In genomic region chr14:76085358-76085757, GRCh38 we compare ENCODE assay signal across 30 cellular contexts.
"Had no signal": no experiment of that assay in that cellular context is flagged by ENCODE, and none has a peak within 500 bp of the region (broad histone marks: within the 10 kb centered on the region; RNA-seq: fewer than 3 reads in every experiment).

No MANE protein-coding gene starts in this region.

- H3K36me3 Mint-ChIP-seq: activated naive CD4-positive, alpha-beta T cell treated with anti-CD3 and anti-CD28 coated beads, Interleukin-2, amount 50 U/mL, for 24 hours; activated naive CD8-positive, alpha-beta T cell treated with anti-CD3 and anti-CD28 coated beads, Interleukin-2, amount 10 ng/mL, durations not matched to agents 7 days and 5 days; WTC11 had no signal

- H3K4me2 ChIP-seq: KMS-11, SK-N-SH had no signal

- H3K27me3 ChIP-seq: ascending aorta had no signal

- FAIRE-seq: TTC549 had no signal

- H3K9ac ChIP-seq: KMS-11, SK-N-SH had no signal

- H3K4me3 ChIP-seq: ascending aorta, SJSA1 had no signal

- H3K4me1 ChIP-seq: ascending aorta, SJSA1 had no signal

- H3K4me3 Mint-ChIP-seq: activated CD4-positive, alpha-beta T cell treated with anti-CD3 and anti-CD28 coated beads for 36 hours; activated CD4-positive, alpha-beta T cell treated with anti-CD3 and anti-CD28 coated beads, Interleukin-2, amount 10 ng/mL, durations not matched to agents 7 days and 5 days; activated CD8-positive, alpha-beta T cell treated with anti-CD3 and anti-CD28 coated beads, Interleukin-2, amount 10 ng/mL, durations not matched to agents 7 days and 5 days; activated naive CD4-positive, alpha-beta T cell treated with anti-CD3 and anti-CD28 coated beads, Interleukin-2, amount 50 U/mL, for 24 hours; activated naive CD8-positive, alpha-beta T cell treated with anti-CD3 and anti-CD28 coated beads, Interleukin-2, amount 10 ng/mL, durations not matched to agents 7 days and 5 days; activated T-cell treated with anti-CD3 and anti-CD28 coated beads, Interleukin-2, amount 50 U/mL, for 24 hours; T-helper 1 cell treated with Interleukin-12 subunit alpha and Interleukin-12 subunit beta and Interleukin-4 antibody, amounts not matched to agents 30 μg/mL and 1 μg/mL, for 36 hours; T-helper 2 cell treated with Interferon-gamma antibody and Interleukin-4, amounts not matched to agents 5 μg/mL and 100 μg/mL, for 36 hours; WTC11 had no signal

- H3K9me3 ChIP-seq: ascending aorta, SJSA1, SK-N-SH had no signal

- H3K9me3 Mint-ChIP-seq: activated CD4-positive, alpha-beta T cell treated with anti-CD3 and anti-CD28 coated beads, Interleukin-2, amount 10 ng/mL, durations not matched to agents 7 days and 5 days; activated naive CD4-positive, alpha-beta T cell treated with anti-CD3 and anti-CD28 coated beads, Interleukin-2, amount 50 U/mL, for 24 hours; activated naive CD8-positive, alpha-beta T cell treated with anti-CD3 and anti-CD28 coated beads, Interleukin-2, amount 10 ng/mL, durations not matched to agents 7 days and 5 days; activated T-cell treated with anti-CD3 and anti-CD28 coated beads, Interleukin-2, amount 50 U/mL, for 24 hours; activated T-helper 2 cell treated with anti-CD3 and anti-CD28 coated beads, Interferon-gamma antibody, Interleukin-2, Interleukin-4, amounts not matched to agents 10 μg/mL and 5 μg/mL and 100 μg/mL, durations not matched to agents 14 hours and 24 hours and 36 hours; T-helper 1 cell treated with Interleukin-12 subunit alpha and Interleukin-12 subunit beta and Interleukin-4 antibody, amounts not matched to agents 30 μg/mL and 1 μg/mL, for 36 hours; T-helper 2 cell treated with Interferon-gamma antibody and Interleukin-4, amounts not matched to agents 5 μg/mL and 100 μg/mL, for 36 hours; WTC11 had no signal

- ATAC-seq: activated CD4-positive, alpha-beta T cell treated with anti-CD3 and anti-CD28 coated beads for 36 hours; activated CD4-positive, CD25-positive, alpha-beta regulatory T cell treated with anti-CD3 and anti-CD28 coated beads, Interleukin-2, amount 50 U/mL, for 24 hours; activated CD8-positive, alpha-beta T cell treated with anti-CD3 and anti-CD28 coated beads, Interleukin-2, amount 10 ng/mL, durations not matched to agents 7 days and 5 days; Panc1 had no signal

- H3K27ac ChIP-seq: ascending aorta, KMS-11, SJSA1 had no signal

- H3K27me3 Mint-ChIP-seq: activated CD4-positive, alpha-beta T cell treated with anti-CD3 and anti-CD28 coated beads for 36 hours; activated CD4-positive, alpha-beta T cell treated with anti-CD3 and anti-CD28 coated beads, Interleukin-2, amount 10 ng/mL, durations not matched to agents 7 days and 5 days; activated naive CD4-positive, alpha-beta T cell treated with anti-CD3 and anti-CD28 coated beads, Interleukin-2, amount 50 U/mL, for 24 hours; activated T-cell treated with anti-CD3 and anti-CD28 coated beads, Interleukin-2, amount 50 U/mL, for 24 hours had no signal

- H3K27ac Mint-ChIP-seq: activated CD4-positive, alpha-beta T cell treated with anti-CD3 and anti-CD28 coated beads for 36 hours; activated CD4-positive, alpha-beta T cell treated with anti-CD3 and anti-CD28 coated beads, Interleukin-2, amount 10 ng/mL, durations not matched to agents 7 days and 5 days; activated CD8-positive, alpha-beta T cell treated with anti-CD3 and anti-CD28 coated beads, Interleukin-2, amount 10 ng/mL, durations not matched to agents 7 days and 5 days; activated naive CD4-positive, alpha-beta T cell treated with anti-CD3 and anti-CD28 coated beads, Interleukin-2, amount 50 U/mL, for 24 hours; activated naive CD8-positive, alpha-beta T cell treated with anti-CD3 and anti-CD28 coated beads, Interleukin-2, amount 10 ng/mL, durations not matched to agents 7 days and 5 days; activated T-cell treated with anti-CD3 and anti-CD28 coated beads, Interleukin-2, amount 50 U/mL, for 24 hours; activated T-helper 2 cell treated with anti-CD3 and anti-CD28 coated beads, Interferon-gamma antibody, Interleukin-2, Interleukin-4, amounts not matched to agents 10 μg/mL and 5 μg/mL and 100 μg/mL, durations not matched to agents 14 hours and 24 hours and 36 hours; T-helper 1 cell treated with Interleukin-12 subunit alpha and Interleukin-12 subunit beta and Interleukin-4 antibody, amounts not matched to agents 30 μg/mL and 1 μg/mL, for 36 hours; T-helper 2 cell treated with Interferon-gamma antibody and Interleukin-4, amounts not matched to agents 5 μg/mL and 100 μg/mL, for 36 hours had no signal

- H3K36me3 ChIP-seq: SJSA1 had no signal

- H3K4me1 Mint-ChIP-seq: activated CD4-positive, alpha-beta T cell treated with anti-CD3 and anti-CD28 coated beads for 36 hours; activated CD4-positive, alpha-beta T cell treated with anti-CD3 and anti-CD28 coated beads, Interleukin-2, amount 10 ng/mL, durations not matched to agents 7 days and 5 days; activated naive CD4-positive, alpha-beta T cell treated with anti-CD3 and anti-CD28 coated beads, Interleukin-2, amount 50 U/mL, for 24 hours; activated naive CD8-positive, alpha-beta T cell treated with anti-CD3 and anti-CD28 coated beads, Interleukin-2, amount 10 ng/mL, durations not matched to agents 7 days and 5 days had no signal

- DNase-seq: activated CD4-positive, alpha-beta T cell treated with anti-CD3 and anti-CD28 coated beads for 36 hours; activated CD4-positive, alpha-beta T cell treated with anti-CD3 and anti-CD28 coated beads, Interleukin-2, amount 10 ng/mL, durations not matched to agents 7 days and 5 days; activated CD4-positive, alpha-beta T cell treated with anti-CD3 and anti-CD28 coated beads, Interleukin-2, amount 50 U/mL, for 48 hours; activated CD8-positive, alpha-beta T cell treated with anti-CD3 and anti-CD28 coated beads, Interleukin-2, amount 10 ng/mL, durations not matched to agents 7 days and 5 days; activated gamma-delta T cell; activated naive CD4-positive, alpha-beta T cell treated with Interleukin-2 at 50 U/mL for 16 hours; activated naive CD8-positive, alpha-beta T cell treated with anti-CD3 and anti-CD28 coated beads, Interleukin-2, amount 10 ng/mL, durations not matched to agents 7 days and 5 days; activated T-cell treated with anti-CD3 and anti-CD28 coated beads, Interleukin-2, amount 50 U/mL, for 24 hours; amygdala; MM.1S; MV-4-11; NCI-H1092; NCI-H1436 treated with DMSO at 0.1 percent for 48 hours; NCI-H1694 treated with DMSO at 0.1 percent for 48 hours; NCI-H2029; NCI-H345; NCI-H524 treated with DMSO at 0.1 percent for 48 hours; SHP77 treated with DMSO at 0.1 percent for 48 hours; SK-N-SH had no signal
